Comparison of ENCODE assay signal across 2 cellular contexts in the genomic region with DNA sequence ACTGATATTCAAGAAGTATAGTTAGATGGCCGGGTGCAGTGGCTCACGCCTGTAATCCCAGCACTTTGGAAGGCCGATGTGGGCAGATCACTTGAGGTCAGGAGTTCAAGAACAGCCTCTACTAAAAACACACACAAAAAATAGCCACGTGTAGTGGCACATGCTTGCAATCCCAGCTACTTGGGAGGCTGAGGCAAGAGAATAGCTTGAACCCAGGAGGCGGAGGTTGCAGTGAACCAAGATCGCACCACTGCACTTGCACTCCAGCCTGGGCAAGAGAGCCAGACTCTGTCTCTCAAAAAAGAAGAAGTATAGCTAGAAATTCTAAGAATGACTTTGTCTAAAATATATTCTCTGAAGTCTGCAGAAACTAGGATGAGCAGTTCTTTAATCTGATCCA.
A peak's percentile ranks its signal among the peaks of the same experiment; 100 is the strongest.
TF ChIP-seq lines count a peak whose summit lies in the region.

No MANE protein-coding gene starts in this region.

TF ChIP-seq in WTC11, 78 proteins besides CTCF, POLR2A, EP300 and RAD21:
- TF ChIP-seq ZNF121 (CRISPR knock-in tag; IDR thresholded peaks at IDR 0.05) = peak; percentile 65; the same call in 1 of the 2 replicates

TF ChIP-seq in HepG2, 621 proteins besides CTCF, POLR2A, EP300 and RAD21:
- TF ChIP-seq, protein P1, sequence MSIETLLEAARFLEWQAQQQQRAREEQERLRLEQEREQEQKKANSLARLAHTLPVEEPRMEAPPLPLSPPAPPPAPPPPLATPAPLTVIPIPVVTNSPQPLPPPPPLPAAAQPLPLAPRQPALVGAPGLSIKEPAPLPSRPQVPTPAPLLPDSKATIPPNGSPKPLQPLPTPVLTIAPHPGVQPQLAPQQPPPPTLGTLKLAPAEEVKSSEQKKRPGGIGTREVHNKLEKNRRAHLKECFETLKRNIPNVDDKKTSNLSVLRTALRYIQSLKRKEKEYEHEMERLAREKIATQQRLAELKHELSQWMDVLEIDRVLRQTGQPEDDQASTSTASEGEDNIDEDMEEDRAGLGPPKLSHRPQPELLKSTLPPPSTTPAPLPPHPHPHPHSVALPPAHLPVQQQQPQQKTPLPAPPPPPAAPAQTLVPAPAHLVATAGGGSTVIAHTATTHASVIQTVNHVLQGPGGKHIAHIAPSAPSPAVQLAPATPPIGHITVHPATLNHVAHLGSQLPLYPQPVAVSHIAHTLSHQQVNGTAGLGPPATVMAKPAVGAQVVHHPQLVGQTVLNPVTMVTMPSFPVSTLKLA (IDR thresholded peaks at IDR 0.05) = peak; percentile 70
